Comparison of ENCODE assay signal across 2 cellular contexts in genomic region chrX:32026772-32027171, GRCh38.
TF ChIP-seq lines count a peak whose summit lies in the region.

No MANE protein-coding gene starts in this region.

TF ChIP-seq in WTC11, 78 proteins besides CTCF, POLR2A, EP300 and RAD21:
- TF ChIP-seq, protein P1, sequence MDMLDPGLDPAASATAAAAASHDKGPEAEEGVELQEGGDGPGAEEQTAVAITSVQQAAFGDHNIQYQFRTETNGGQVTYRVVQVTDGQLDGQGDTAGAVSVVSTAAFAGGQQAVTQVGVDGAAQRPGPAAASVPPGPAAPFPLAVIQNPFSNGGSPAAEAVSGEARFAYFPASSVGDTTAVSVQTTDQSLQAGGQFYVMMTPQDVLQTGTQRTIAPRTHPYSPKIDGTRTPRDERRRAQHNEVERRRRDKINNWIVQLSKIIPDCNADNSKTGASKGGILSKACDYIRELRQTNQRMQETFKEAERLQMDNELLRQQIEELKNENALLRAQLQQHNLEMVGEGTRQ (CRISPR knock-in tag; IDR thresholded peaks at IDR 0.05) = peak; percentile 68
- TF ChIP-seq, protein P2, sequence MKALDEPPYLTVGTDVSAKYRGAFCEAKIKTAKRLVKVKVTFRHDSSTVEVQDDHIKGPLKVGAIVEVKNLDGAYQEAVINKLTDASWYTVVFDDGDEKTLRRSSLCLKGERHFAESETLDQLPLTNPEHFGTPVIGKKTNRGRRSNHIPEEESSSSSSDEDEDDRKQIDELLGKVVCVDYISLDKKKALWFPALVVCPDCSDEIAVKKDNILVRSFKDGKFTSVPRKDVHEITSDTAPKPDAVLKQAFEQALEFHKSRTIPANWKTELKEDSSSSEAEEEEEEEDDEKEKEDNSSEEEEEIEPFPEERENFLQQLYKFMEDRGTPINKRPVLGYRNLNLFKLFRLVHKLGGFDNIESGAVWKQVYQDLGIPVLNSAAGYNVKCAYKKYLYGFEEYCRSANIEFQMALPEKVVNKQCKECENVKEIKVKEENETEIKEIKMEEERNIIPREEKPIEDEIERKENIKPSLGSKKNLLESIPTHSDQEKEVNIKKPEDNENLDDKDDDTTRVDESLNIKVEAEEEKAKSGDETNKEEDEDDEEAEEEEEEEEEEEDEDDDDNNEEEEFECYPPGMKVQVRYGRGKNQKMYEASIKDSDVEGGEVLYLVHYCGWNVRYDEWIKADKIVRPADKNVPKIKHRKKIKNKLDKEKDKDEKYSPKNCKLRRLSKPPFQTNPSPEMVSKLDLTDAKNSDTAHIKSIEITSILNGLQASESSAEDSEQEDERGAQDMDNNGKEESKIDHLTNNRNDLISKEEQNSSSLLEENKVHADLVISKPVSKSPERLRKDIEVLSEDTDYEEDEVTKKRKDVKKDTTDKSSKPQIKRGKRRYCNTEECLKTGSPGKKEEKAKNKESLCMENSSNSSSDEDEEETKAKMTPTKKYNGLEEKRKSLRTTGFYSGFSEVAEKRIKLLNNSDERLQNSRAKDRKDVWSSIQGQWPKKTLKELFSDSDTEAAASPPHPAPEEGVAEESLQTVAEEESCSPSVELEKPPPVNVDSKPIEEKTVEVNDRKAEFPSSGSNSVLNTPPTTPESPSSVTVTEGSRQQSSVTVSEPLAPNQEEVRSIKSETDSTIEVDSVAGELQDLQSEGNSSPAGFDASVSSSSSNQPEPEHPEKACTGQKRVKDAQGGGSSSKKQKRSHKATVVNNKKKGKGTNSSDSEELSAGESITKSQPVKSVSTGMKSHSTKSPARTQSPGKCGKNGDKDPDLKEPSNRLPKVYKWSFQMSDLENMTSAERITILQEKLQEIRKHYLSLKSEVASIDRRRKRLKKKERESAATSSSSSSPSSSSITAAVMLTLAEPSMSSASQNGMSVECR (CRISPR knock-in tag; IDR thresholded peaks at IDR 0.05; ENCODE audit: borderline replicate concordance) = no peak
- no peak for TF ChIP-seq GRHL2 (CRISPR knock-in tag; IDR thresholded peaks at IDR 0.05; ENCODE audit: insufficient replicate concordance, severe bottlenecking)
- no peak for TF ChIP-seq ZNF671 (CRISPR knock-in tag; IDR thresholded peaks at IDR 0.05)
- TF ChIP-seq ZNF416 (CRISPR knock-in tag; IDR thresholded peaks at IDR 0.05) = no peak
- TF ChIP-seq, protein P3, sequence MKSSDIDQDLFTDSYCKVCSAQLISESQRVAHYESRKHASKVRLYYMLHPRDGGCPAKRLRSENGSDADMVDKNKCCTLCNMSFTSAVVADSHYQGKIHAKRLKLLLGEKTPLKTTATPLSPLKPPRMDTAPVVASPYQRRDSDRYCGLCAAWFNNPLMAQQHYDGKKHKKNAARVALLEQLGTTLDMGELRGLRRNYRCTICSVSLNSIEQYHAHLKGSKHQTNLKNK (CRISPR knock-in tag; IDR thresholded peaks at IDR 0.05) = no peak
- no peak for TF ChIP-seq ZNF512 (CRISPR knock-in tag; IDR thresholded peaks at IDR 0.05; ENCODE audit: borderline replicate concordance)
- TF ChIP-seq USF1 (CRISPR knock-in tag; IDR thresholded peaks at IDR 0.05) = peak; percentile 39; the same call in 1 of the 2 replicates
- peak; percentile 58 for TF ChIP-seq NFYB (CRISPR knock-in tag; conservative IDR thresholded peaks at IDR 0.05; ENCODE audit: low read depth)
- TF ChIP-seq, protein P4, sequence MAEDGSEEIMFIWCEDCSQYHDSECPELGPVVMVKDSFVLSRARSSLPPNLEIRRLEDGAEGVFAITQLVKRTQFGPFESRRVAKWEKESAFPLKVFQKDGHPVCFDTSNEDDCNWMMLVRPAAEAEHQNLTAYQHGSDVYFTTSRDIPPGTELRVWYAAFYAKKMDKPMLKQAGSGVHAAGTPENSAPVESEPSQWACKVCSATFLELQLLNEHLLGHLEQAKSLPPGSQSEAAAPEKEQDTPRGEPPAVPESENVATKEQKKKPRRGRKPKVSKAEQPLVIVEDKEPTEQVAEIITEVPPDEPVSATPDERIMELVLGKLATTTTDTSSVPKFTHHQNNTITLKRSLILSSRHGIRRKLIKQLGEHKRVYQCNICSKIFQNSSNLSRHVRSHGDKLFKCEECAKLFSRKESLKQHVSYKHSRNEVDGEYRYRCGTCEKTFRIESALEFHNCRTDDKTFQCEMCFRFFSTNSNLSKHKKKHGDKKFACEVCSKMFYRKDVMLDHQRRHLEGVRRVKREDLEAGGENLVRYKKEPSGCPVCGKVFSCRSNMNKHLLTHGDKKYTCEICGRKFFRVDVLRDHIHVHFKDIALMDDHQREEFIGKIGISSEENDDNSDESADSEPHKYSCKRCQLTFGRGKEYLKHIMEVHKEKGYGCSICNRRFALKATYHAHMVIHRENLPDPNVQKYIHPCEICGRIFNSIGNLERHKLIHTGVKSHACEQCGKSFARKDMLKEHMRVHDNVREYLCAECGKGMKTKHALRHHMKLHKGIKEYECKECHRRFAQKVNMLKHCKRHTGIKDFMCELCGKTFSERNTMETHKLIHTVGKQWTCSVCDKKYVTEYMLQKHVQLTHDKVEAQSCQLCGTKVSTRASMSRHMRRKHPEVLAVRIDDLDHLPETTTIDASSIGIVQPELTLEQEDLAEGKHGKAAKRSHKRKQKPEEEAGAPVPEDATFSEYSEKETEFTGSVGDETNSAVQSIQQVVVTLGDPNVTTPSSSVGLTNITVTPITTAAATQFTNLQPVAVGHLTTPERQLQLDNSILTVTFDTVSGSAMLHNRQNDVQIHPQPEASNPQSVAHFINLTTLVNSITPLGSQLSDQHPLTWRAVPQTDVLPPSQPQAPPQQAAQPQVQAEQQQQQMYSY (CRISPR knock-in tag; IDR thresholded peaks at IDR 0.05) = no peak
- TF ChIP-seq NR1H2 (CRISPR knock-in tag; IDR thresholded peaks at IDR 0.05) = no peak
- no peak for TF ChIP-seq MXD4 (CRISPR knock-in tag; IDR thresholded peaks at IDR 0.05; ENCODE audit: borderline replicate concordance)

TF ChIP-seq in H1, 55 proteins besides CTCF, POLR2A, EP300 and RAD21 (continued from another document):
- no peak for TF ChIP-seq NANOG (IDR thresholded peaks at IDR 0.05; ENCODE audit: insufficient read depth, low read depth, low read length, poor library complexity, severe bottlenecking)
TF ChIP-seq in H1: peak in this region for 1.
